Comparison of ENCODE assay signal across 20 cellular contexts in genomic region chr5:39631948-39632347, GRCh38.
"Had no signal": no experiment of that assay in that cellular context is flagged by ENCODE, and none has a peak within 500 bp of the region (broad histone marks: within the 10 kb centered on the region; RNA-seq: fewer than 3 reads in every experiment).

No MANE protein-coding gene starts in this region.

- H3K79me2 ChIP-seq: hepatocyte had no signal

- H2AFZ ChIP-seq: hepatocyte had no signal

- H3K27me3 ChIP-seq: esophagus muscularis mucosa, foreskin keratinocyte, hepatocyte, right atrium auricular region, sigmoid colon, stomach had no signal

- H3K9me3 ChIP-seq: esophagus muscularis mucosa, left ventricle myocardium inferior, lower lobe of right lung, right atrium auricular region, sigmoid colon, stomach, thoracic aorta had no signal

- H3K4me3 ChIP-seq: esophagus muscularis mucosa, hepatocyte, left ventricle myocardium inferior, lower lobe of right lung, right atrium auricular region, sigmoid colon, skin epidermis, stomach, thoracic aorta had no signal

- DNase-seq: effector memory CD4-positive, alpha-beta T cell; foreskin keratinocyte; head of caudate nucleus; kidney; left cardiac atrium; left ventricle myocardium inferior; lower lobe of right lung; natural killer cell; sigmoid colon; stimulated activated CD4-positive, alpha-beta T cell treated with anti-CD3 and anti-CD28 coated beads, Interleukin-2, amount 100 ng/mL, for 24 hours; stimulated activated CD4-positive, alpha-beta T cell treated with anti-CD3 and anti-CD28 coated beads, Interleukin-4, amount 100 ng/mL, for 4 hours; stimulated activated naive B cell treated with anti-CD40 and anti-IgM and Interleukin-4, amounts not matched to agents 10 μg/mL and 1 μg/mL and 100 μg/mL, for 72 hours; stomach; substantia nigra; trophoblast cell had no signal

- H3K27ac ChIP-seq: esophagus muscularis mucosa, foreskin keratinocyte, hepatocyte, left ventricle myocardium inferior, lower lobe of right lung, right atrium auricular region, sigmoid colon, skin epidermis, stomach, thoracic aorta had no signal

- H3K36me3 ChIP-seq: esophagus muscularis mucosa, left ventricle myocardium inferior, lower lobe of right lung, right atrium auricular region, sigmoid colon, stomach, thoracic aorta had no signal

- H3K4me2 ChIP-seq: hepatocyte had no signal

- H3K4me1 ChIP-seq: esophagus muscularis mucosa, foreskin keratinocyte, left ventricle myocardium inferior, lower lobe of right lung, right atrium auricular region, sigmoid colon, stomach had no signal

- ATAC-seq: foreskin keratinocyte; left cardiac atrium; lower lobe of right lung; natural killer cell; stimulated activated naive B cell treated with anti-CD40 and anti-IgM and Interleukin-4, amounts not matched to agents 10 μg/mL and 1 μg/mL and 100 μg/mL, for 72 hours had no signal
